In the genomic region with DNA sequence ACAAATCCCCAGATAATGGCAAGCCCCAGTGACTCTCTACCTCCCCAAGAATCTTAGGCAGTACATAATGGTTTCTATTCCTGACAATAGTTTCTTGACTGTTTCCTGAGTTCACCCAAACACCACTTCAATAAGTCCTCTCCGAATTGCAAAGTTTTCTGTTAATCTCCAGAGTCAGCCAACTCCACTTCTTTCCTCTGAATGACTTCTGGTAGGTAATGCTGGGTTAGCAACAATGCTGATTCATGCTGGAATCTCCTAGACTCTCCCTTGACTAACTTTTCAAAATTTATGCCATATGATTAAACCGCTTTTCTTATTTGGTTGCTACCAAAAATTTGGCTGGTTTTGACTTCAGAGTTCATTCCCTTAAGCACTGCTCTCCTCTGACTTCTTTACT, we compare ENCODE assay signal across 16 cellular contexts.
DNase-seq lines count a peak whose midpoint lies in the region; ATAC-seq and TF ChIP-seq lines count a peak whose summit lies in the region.
"Had no signal": no experiment of that assay in that cellular context is flagged by ENCODE, and none has a peak within 500 bp of the region (broad histone marks: within the 10 kb centered on the region; RNA-seq: fewer than 3 reads in every experiment).

No MANE protein-coding gene starts in this region.

- H3K36me3 Mint-ChIP-seq in GM23338 (ENCODE audit: low read depth), result no peaks in the 10 kb centered on the region
- no peaks in the 10 kb centered on the region for H3K36me3 Mint-ChIP-seq in natural killer cell treated with Interleukin-12 subunit alpha and Interleukin-12 subunit beta and Interleukin-15 and Interleukin-18, amount 100 ng/mL, for 72 hours
- H3K36me3 Mint-ChIP-seq: CD8-positive, alpha-beta memory T cell had no signal

- H3K4me3 Mint-ChIP-seq in GM23338, result no peak overlapping the region
- H3K4me3 Mint-ChIP-seq in natural killer cell treated with Interleukin-12 subunit alpha and Interleukin-12 subunit beta and Interleukin-15 and Interleukin-18, amount 100 ng/mL, for 72 hours, result no peak overlapping the region
- H3K4me3 Mint-ChIP-seq: CD8-positive, alpha-beta memory T cell had no signal

- no peak overlapping the region for H3K9ac ChIP-seq in stomach smooth muscle (ENCODE audit: low read length in 2 of 2)
- H3K9ac ChIP-seq: BLaER1 treated with 17β-estradiol and CSF1 and Interleukin-3, amounts not matched to agents 10 nM and 100 nM had no signal

- H3K4me1 ChIP-seq in GM23338 (ENCODE audit: insufficient read depth) (no peaks in the 10 kb centered on the region), ascending aorta (peaks cover 12 to 41% of the 10 kb centered on the region in 2 donors), gastroesophageal sphincter (peaks cover 6 to 46% (median 10%) of the 10 kb centered on the region in 3 donors), stomach smooth muscle (ENCODE audit: control insufficient read depth, insufficient read depth, low read length) (peaks cover 6% of the 10 kb centered on the region)
- H3K4me1 ChIP-seq: A549; BLaER1 treated with 17β-estradiol and CSF1 and Interleukin-3, amounts not matched to agents 10 nM and 100 nM had no signal

- H3K9me3 Mint-ChIP-seq in GM23338, result no peaks in the 10 kb centered on the region
- no peaks in the 10 kb centered on the region for H3K9me3 Mint-ChIP-seq in natural killer cell treated with Interleukin-12 subunit alpha and Interleukin-12 subunit beta and Interleukin-15 and Interleukin-18, amount 100 ng/mL, for 72 hours
- H3K9me3 Mint-ChIP-seq: CD8-positive, alpha-beta memory T cell had no signal

- ATAC-seq in GM23338 (no peak), gastroesophageal sphincter (no peak), SK-N-SH treated with all-trans-retinoic acid at 6 μM for 48 hours (no peak)
- no peak for ATAC-seq in natural killer cell treated with Interleukin-12 subunit alpha and Interleukin-12 subunit beta and Interleukin-15 and Interleukin-18, amount 100 ng/mL, for 72 hours
- ATAC-seq: A549 had no signal

- H3K36me3 ChIP-seq in GM23338 (ENCODE audit: insufficient read depth), result no peaks in the 10 kb centered on the region
- no peaks in the 10 kb centered on the region for H3K36me3 ChIP-seq in ascending aorta
- H3K36me3 ChIP-seq in gastroesophageal sphincter, result no peaks in the 10 kb centered on the region
- no peaks in the 10 kb centered on the region for H3K36me3 ChIP-seq in stomach smooth muscle (ENCODE audit: control insufficient read depth in 2 of 2, insufficient read depth in 2 of 2, low read length in 2 of 2)
- H3K36me3 ChIP-seq: BLaER1 treated with 17β-estradiol and CSF1 and Interleukin-3, amounts not matched to agents 10 nM and 100 nM had no signal

- TF ChIP-seq POLR2A in gastroesophageal sphincter (IDR thresholded peaks at IDR 0.05), result no peak

- H3K9me3 ChIP-seq in ascending aorta, result no peaks in the 10 kb centered on the region
- peaks cover 0 to 5% (median 0%) of the 10 kb centered on the region in 3 donors for H3K9me3 ChIP-seq in gastroesophageal sphincter
- H3K9me3 ChIP-seq in stomach smooth muscle (ENCODE audit: control insufficient read depth in 2 of 2, low read length in 2 of 2), result peaks cover 0 to 3% of the 10 kb centered on the region in 2 donors
- H3K9me3 ChIP-seq: A549; BLaER1 treated with 17β-estradiol and CSF1 and Interleukin-3, amounts not matched to agents 10 nM and 100 nM had no signal

- no peak for TF ChIP-seq EP300 in gastroesophageal sphincter (IDR thresholded peaks at IDR 0.05)

- H3K27me3 ChIP-seq in GM23338 (ENCODE audit: insufficient read depth) (no peaks in the 10 kb centered on the region), ascending aorta (no peaks in the 10 kb centered on the region), gastroesophageal sphincter (no peaks in the 10 kb centered on the region), stomach smooth muscle (ENCODE audit: control insufficient read depth in 1 of 2, insufficient read depth in 2 of 2, low read length in 2 of 2) (no peaks in the 10 kb centered on the region)
- H3K27me3 ChIP-seq: BLaER1 treated with 17β-estradiol and CSF1 and Interleukin-3, amounts not matched to agents 10 nM and 100 nM had no signal

- H3K27ac ChIP-seq in GM23338 (ENCODE audit: low read depth) (no peak overlapping the region), ascending aorta (peak overlapping the region; percentile 62 to 89), gastroesophageal sphincter (peak overlapping the region; percentile 6 to 44 (median 32)), stomach smooth muscle (ENCODE audit: low read length) (peak overlapping the region; percentile 12)
- H3K27ac ChIP-seq: A549; BLaER1 treated with 17β-estradiol and CSF1 and Interleukin-3, amounts not matched to agents 10 nM and 100 nM; PC-9 had no signal

- no peaks in the 10 kb centered on the region for H3K79me2 ChIP-seq in GM23338 (replicated peaks; ENCODE audit: insufficient read depth)

- H3K27me3 Mint-ChIP-seq in GM23338 (ENCODE audit: insufficient read depth, low read depth, poor library complexity), result no peaks in the 10 kb centered on the region
- H3K27me3 Mint-ChIP-seq in natural killer cell treated with Interleukin-12 subunit alpha and Interleukin-12 subunit beta and Interleukin-15 and Interleukin-18, amount 100 ng/mL, for 72 hours, result peaks cover 10 to 12% of the 10 kb centered on the region in 2 donors

- peak overlapping the region; percentile 37; the same call in 1 of the 2 replicates for H3K27ac Mint-ChIP-seq in GM23338
- H3K27ac Mint-ChIP-seq in natural killer cell treated with Interleukin-12 subunit alpha and Interleukin-12 subunit beta and Interleukin-15 and Interleukin-18, amount 100 ng/mL, for 72 hours, result no peak overlapping the region

- peak overlapping the region; percentile 24; the same call in 1 of the 2 replicates for H2AFZ ChIP-seq in GM23338
- H2AFZ ChIP-seq: PC-9 had no signal

- intact Hi-C loops in ascending aorta (cut with DNase I), result no loop called here

- 0 out of 2 replicates have a peak, but pooled peaks cover 3% of the 10 kb centered on the region for H3K9me2 ChIP-seq in GM23338 (ENCODE audit: insufficient read depth)

- WGBS in gastroesophageal sphincter (ENCODE audit: low coverage in 1 of 2), 2 donors, result 74 to 81% methylated on average over 2 of the region's 2 CpGs

- H4K20me1 ChIP-seq in GM23338 (replicated peaks; ENCODE audit: insufficient read depth), result no peaks in the 10 kb centered on the region
- H4K20me1 ChIP-seq: BLaER1 treated with 17β-estradiol and CSF1 and Interleukin-3, amounts not matched to agents 10 nM and 100 nM had no signal

- H3K4me3 ChIP-seq in GM23338, result no peak overlapping the region
- H3K4me3 ChIP-seq in ascending aorta, result no peak overlapping the region
- H3K4me3 ChIP-seq in gastroesophageal sphincter, result no peak overlapping the region
- H3K4me3 ChIP-seq in stomach smooth muscle (ENCODE audit: low read length in 2 of 2), result no peak overlapping the region
- H3K4me3 ChIP-seq: A549; BLaER1 treated with 17β-estradiol and CSF1 and Interleukin-3, amounts not matched to agents 10 nM and 100 nM; PC-9 had no signal

- TF ChIP-seq CTCF in GM23338 (conservative IDR thresholded peaks at IDR 0.05; ENCODE audit: low read depth in 2 of 2) (no peak), ascending aorta (IDR thresholded peaks at IDR 0.05) (no peak), gastroesophageal sphincter (IDR thresholded peaks at IDR 0.05) (no peak)

- no peaks in the 10 kb centered on the region for H3F3A ChIP-seq in GM23338 (replicated peaks; ENCODE audit: low read depth)

- H3K4me2 ChIP-seq in GM23338, result no peak overlapping the region
- H3K4me2 ChIP-seq: A549; BLaER1 treated with 17β-estradiol and CSF1 and Interleukin-3, amounts not matched to agents 10 nM and 100 nM; PC-9 had no signal

- peaks cover 10% of the 10 kb centered on the region; the same call in 2 of the 3 replicates for H3K4me1 Mint-ChIP-seq in GM23338
- H3K4me1 Mint-ChIP-seq in natural killer cell treated with Interleukin-12 subunit alpha and Interleukin-12 subunit beta and Interleukin-15 and Interleukin-18, amount 100 ng/mL, for 72 hours (ENCODE audit: low read depth in 2 of 2), result no peaks in the 10 kb centered on the region
- H3K4me1 Mint-ChIP-seq: CD8-positive, alpha-beta memory T cell had no signal

- no peak for DNase-seq in GM23338 (ENCODE audit: low spot score)
- no peak for DNase-seq in ascending aorta (ENCODE audit: low spot score in 2 of 2)
- DNase-seq in natural killer cell treated with Interleukin-12 subunit alpha and Interleukin-12 subunit beta and Interleukin-15 and Interleukin-18, amount 100 ng/mL, for 72 hours (ENCODE audit: low spot score), result no peak
- DNase-seq in central memory CD4-positive, alpha-beta T cell, result no peak
- DNase-seq: CD8-positive, alpha-beta memory T cell; GF-D8; GOT3; Karpas-422; NCI-H1105; NCI-H1694; PC-9 had no signal

TF ChIP-seq in GM23338, 12 proteins besides CTCF, POLR2A, EP300 and RAD21 (continues in another document):
- no peak for TF ChIP-seq EZH2phosphoT487 (IDR thresholded peaks at IDR 0.05; ENCODE audit: unreplicated experiment)
- TF ChIP-seq JUNB (IDR thresholded peaks at IDR 0.05; ENCODE audit: unreplicated experiment), result no peak

TF ChIP-seq in SK-N-SH treated with all-trans-retinoic acid at 6 μM for 48 hours, 23 proteins besides CTCF, POLR2A, EP300 and RAD21 (continues in another document):
- TF ChIP-seq GLIS3 (CRISPR knock-in tag; IDR thresholded peaks at IDR 0.05), result no peak
- no peak for TF ChIP-seq ARNTL (CRISPR knock-in tag; IDR thresholded peaks at IDR 0.05; ENCODE audit: borderline replicate concordance, low read depth)
- no peak for TF ChIP-seq TSHZ2 (CRISPR knock-in tag; IDR thresholded peaks at IDR 0.05)
- TF ChIP-seq ZC3H10 (CRISPR knock-in tag; IDR thresholded peaks at IDR 0.05), result no peak
- no peak for TF ChIP-seq TCF4 (CRISPR knock-in tag; IDR thresholded peaks at IDR 0.05; ENCODE audit: borderline replicate concordance)
